ENCODE assay signal across 8 cellular contexts in genomic region chr18:12911025-12911927, GRCh38. TPM values are rescaled to one million over a fixed set of nuclear protein-coding genes. Genes with fewer than 3 reads are reported as not detected.
DNase-seq lines count a peak whose midpoint lies in the region; ATAC-seq and TF ChIP-seq lines count a peak whose summit lies in the region.

No MANE protein-coding gene starts in this region.

- peak overlapping the region; percentile 32 to 77 (median 69) for H3K4me3 Mint-ChIP-seq in CD4-positive, alpha-beta memory T cell
- H3K4me3 Mint-ChIP-seq in activated CD4-positive, alpha-beta T cell treated with anti-CD3 and anti-CD28 coated beads, Interleukin-2, amount 10 ng/mL, durations not matched to agents 24 days and 14 days, result peak overlapping the region; percentile 63

- H3K36me3 ChIP-seq in CD4-positive, alpha-beta memory T cell (ENCODE audit: insufficient read depth, low read length), result no peaks in the 10 kb centered on the region
- H3K36me3 ChIP-seq in effector memory CD4-positive, alpha-beta T cell (ENCODE audit: control insufficient read depth, insufficient read depth, low read length), result no peaks in the 10 kb centered on the region
- H3K36me3 ChIP-seq in neutrophil, result no peaks in the 10 kb centered on the region
- H3K36me3 ChIP-seq in thoracic aorta, result no peaks in the 10 kb centered on the region

- peak overlapping the region in 3 of 7 donors; percentile 8 to 47 (median 8) for H3K27ac Mint-ChIP-seq in CD4-positive, alpha-beta memory T cell
- no peak overlapping the region for H3K27ac Mint-ChIP-seq in activated CD4-positive, alpha-beta T cell treated with anti-CD3 and anti-CD28 coated beads, Interleukin-2, amount 10 ng/mL, durations not matched to agents 24 days and 14 days

- POLR2A ChIA-PET in CD4-positive, alpha-beta memory T cell (lab: Charles Lee; ENCODE audit: partially characterized antibody), result interaction anchor here (0.5 to 2.4 kb wide), 6 partner anchors 10 to 534 kb away, joined by 3 to 12 read pairs (median 4); partner anchors contain the start of genes AFG3L2, PTPN2 and SEH1L

- H3K27ac ChIP-seq in CD4-positive, alpha-beta memory T cell (ENCODE audit: low read depth, low read length), result no peak overlapping the region
- no peak overlapping the region for H3K27ac ChIP-seq in effector memory CD4-positive, alpha-beta T cell (ENCODE audit: insufficient read depth, low read length, poor library complexity, severe bottlenecking)
- H3K27ac ChIP-seq in neutrophil (no peak overlapping the region), thoracic aorta (no peak overlapping the region)

- CTCF ChIA-PET in CD4-positive, alpha-beta memory T cell (lab: Charles Lee; ENCODE audit: partially characterized antibody), result interaction anchor here (0.6 to 1.6 kb wide), 3 partner anchors 17 to 25 kb away, joined by 3 to 4 read pairs (median 4); no protein-coding TSS in a partner anchor

- H3K27me3 ChIP-seq in CD4-positive, alpha-beta memory T cell (ENCODE audit: insufficient read depth, low read length), result no peaks in the 10 kb centered on the region
- no peaks in the 10 kb centered on the region for H3K27me3 ChIP-seq in effector memory CD4-positive, alpha-beta T cell (replicated peaks; ENCODE audit: control insufficient read depth, insufficient read depth, low read length, poor library complexity, severe bottlenecking)
- H3K27me3 ChIP-seq in neutrophil, result peaks cover 68% of the 10 kb centered on the region
- no peaks in the 10 kb centered on the region for H3K27me3 ChIP-seq in thoracic aorta (replicated peaks; ENCODE audit: insufficient read depth)

- TF ChIP-seq CTCF in neutrophil (IDR thresholded peaks at IDR 0.05), result no peak
- no peak for TF ChIP-seq CTCF in thoracic aorta (IDR thresholded peaks at IDR 0.05)

- H3K4me3 ChIP-seq in CD4-positive, alpha-beta memory T cell (ENCODE audit: low read length in 2 of 2), result peak overlapping the region in 1 of 2 donors; percentile 43
- H3K4me3 ChIP-seq in effector memory CD4-positive, alpha-beta T cell (ENCODE audit: insufficient read depth, low read depth, low read length, poor library complexity, severe bottlenecking), result peak overlapping the region; percentile 35
- H3K4me3 ChIP-seq in neutrophil (ENCODE audit: low read depth in 1 of 2, low read length in 1 of 2), result peak overlapping the region; percentile 54 to 56
- peak overlapping the region; percentile 63 for H3K4me3 ChIP-seq in thoracic aorta

- no peak for ATAC-seq in thoracic aorta (ENCODE audit: insufficient number of reproducible peaks, low FRiP score, low read depth)

- peak in 4 of 5 donors; percentile 45 to 52 (median 50) for DNase-seq in CD4-positive, alpha-beta memory T cell
- peak; percentile 86 for DNase-seq in activated CD4-positive, alpha-beta T cell treated with anti-CD3 and anti-CD28 coated beads, Interleukin-2, amount 10 ng/mL, durations not matched to agents 24 days and 14 days
- DNase-seq in effector memory CD4-positive, alpha-beta T cell, result peak in 2 of 3 donors; percentile 16 to 22
- DNase-seq in thoracic aorta (ENCODE audit: low spot score), result no peak
- no peak for DNase-seq in NCI-H748 (lab: John Stamatoyannopoulos, UW; ENCODE audit: unreplicated experiment)
- no peak for DNase-seq in pons (ENCODE audit: low spot score)
- DNase-seq in HCEC 1CT, result no peak

- peaks cover 2 to 8% (median 4%) of the 10 kb centered on the region in 4 donors for H3K4me1 Mint-ChIP-seq in CD4-positive, alpha-beta memory T cell
- peaks cover 6% of the 10 kb centered on the region for H3K4me1 Mint-ChIP-seq in activated CD4-positive, alpha-beta T cell treated with anti-CD3 and anti-CD28 coated beads, Interleukin-2, amount 10 ng/mL, durations not matched to agents 24 days and 14 days

- peaks cover 0 to 3% of the 10 kb centered on the region in 2 donors for H3K36me3 Mint-ChIP-seq in CD4-positive, alpha-beta memory T cell
- H3K36me3 Mint-ChIP-seq in activated CD4-positive, alpha-beta T cell treated with anti-CD3 and anti-CD28 coated beads, Interleukin-2, amount 10 ng/mL, durations not matched to agents 24 days and 14 days (ENCODE audit: low read depth), result peaks cover 2% of the 10 kb centered on the region

- peaks cover 12% of the 10 kb centered on the region for H3K4me1 ChIP-seq in CD4-positive, alpha-beta memory T cell (ENCODE audit: insufficient read depth, low read length)
- no peaks in the 10 kb centered on the region for H3K4me1 ChIP-seq in effector memory CD4-positive, alpha-beta T cell (ENCODE audit: control insufficient read depth, insufficient read depth, low read length, poor library complexity, severe bottlenecking)
- H3K4me1 ChIP-seq in neutrophil (ENCODE audit: control insufficient read depth in 1 of 2, insufficient read depth in 1 of 2, low read depth in 1 of 2, low read length in 1 of 2) (peaks cover 15 to 16% of the 10 kb centered on the region in 2 experiments), thoracic aorta (ENCODE audit: control insufficient read depth in 1 of 2, low read depth in 2 of 2) (peaks cover 9 to 25% of the 10 kb centered on the region in 2 donors)

- H3K27me3 Mint-ChIP-seq in CD4-positive, alpha-beta memory T cell, result no peaks in the 10 kb centered on the region
- peaks cover 20% of the 10 kb centered on the region for H3K27me3 Mint-ChIP-seq in activated CD4-positive, alpha-beta T cell treated with anti-CD3 and anti-CD28 coated beads, Interleukin-2, amount 10 ng/mL, durations not matched to agents 24 days and 14 days

- intact Hi-C loops in CD4-positive, alpha-beta memory T cell (cut with micrococcal nuclease), result no loop called here
- intact Hi-C loops in activated CD4-positive, alpha-beta T cell treated with anti-CD3 and anti-CD28 coated beads, Interleukin-2, amount 10 ng/mL, durations not matched to agents 24 days and 14 days (cut with micrococcal nuclease), result no loop called here

- H3K9me3 ChIP-seq in CD4-positive, alpha-beta memory T cell (ENCODE audit: control insufficient read depth in 1 of 2, low read length in 2 of 2), result no peaks in the 10 kb centered on the region
- H3K9me3 ChIP-seq in effector memory CD4-positive, alpha-beta T cell (ENCODE audit: control insufficient read depth, low read length), result no peaks in the 10 kb centered on the region
- no peaks in the 10 kb centered on the region for H3K9me3 ChIP-seq in neutrophil
- no peaks in the 10 kb centered on the region for H3K9me3 ChIP-seq in thoracic aorta

- H3K9me3 Mint-ChIP-seq in CD4-positive, alpha-beta memory T cell, result peaks cover 0 to 12% (median 5%) of the 10 kb centered on the region in 8 donors
- H3K9me3 Mint-ChIP-seq in activated CD4-positive, alpha-beta T cell treated with anti-CD3 and anti-CD28 coated beads, Interleukin-2, amount 10 ng/mL, durations not matched to agents 24 days and 14 days, result no peaks in the 10 kb centered on the region

RNA-seq across cellular contexts. Expression of gene PTPN2, which starts 27.2 kb away (rescaled TPM):
- total RNA-seq in CD4-positive, alpha-beta memory T cell, result 10 to 100 TPM; 65.5 to 69.2 TPM
- polyA plus RNA-seq in CD4-positive, alpha-beta memory T cell, result 10 to 100 TPM; 80.0 to 98.2 TPM
- 68.8 and 72.5 TPM in 2 replicates for total RNA-seq in activated CD4-positive, alpha-beta T cell treated with anti-CD3 and anti-CD28 coated beads, Interleukin-2, amount 10 ng/mL, durations not matched to agents 24 days and 14 days
- 10 to 100 TPM; 29.4 to 62.8 TPM for total RNA-seq in thoracic aorta

RNA-seq across cellular contexts. Expression of gene SEH1L, which starts 36.5 kb away (rescaled TPM):
- total RNA-seq in CD4-positive, alpha-beta memory T cell, result 10 to 100 TPM; 28.9 to 31.3 TPM
- polyA plus RNA-seq in CD4-positive, alpha-beta memory T cell, result 10 to 100 TPM; 27.6 to 29.8 TPM
- 132 TPM in 2 replicates for total RNA-seq in activated CD4-positive, alpha-beta T cell treated with anti-CD3 and anti-CD28 coated beads, Interleukin-2, amount 10 ng/mL, durations not matched to agents 24 days and 14 days
- 10 to 100 TPM; 26.7 to 61.1 TPM for total RNA-seq in thoracic aorta

Comparison
In these comparisons a context has a peak if more than half of its experiments do, and no peak if none do; other contexts are left out.
1. DNase-seq: peak in CD4-positive, alpha-beta memory T cell (4 of 5), activated CD4-positive, alpha-beta T cell treated with anti-CD3 and anti-CD28 coated beads, Interleukin-2, amount 10 ng/mL, durations not matched to agents 24 days and 14 days (single experiment) and effector memory CD4-positive, alpha-beta T cell (2 of 3); none in thoracic aorta (single experiment), NCI-H748 (single experiment), pons (single experiment) and HCEC 1CT (single experiment).